Comparison of ENCODE assay signal across 24 cellular contexts in the genomic region with DNA sequence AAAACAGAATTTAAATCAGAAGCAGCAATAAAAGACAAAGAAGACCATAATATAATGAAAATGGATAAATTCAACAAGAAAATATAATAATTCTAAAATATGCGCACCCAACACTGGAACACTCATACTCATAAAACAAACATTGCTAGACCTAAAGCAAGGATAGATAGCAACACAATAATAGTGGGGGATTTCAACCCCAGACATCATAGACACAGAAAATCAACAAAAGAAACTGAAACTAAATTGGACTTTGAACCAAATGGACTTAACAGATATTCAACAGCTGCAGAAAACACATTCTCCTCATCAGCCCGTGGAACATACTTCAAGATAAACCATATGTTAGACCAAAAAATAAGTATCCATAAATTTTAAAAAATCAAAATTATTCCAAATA.
A peak's percentile ranks its signal among the peaks of the same experiment; 100 is the strongest.
DNase-seq lines count a peak whose midpoint lies in the region; ATAC-seq, FAIRE-seq and TF ChIP-seq lines count a peak whose summit lies in the region.
"Had no signal": no experiment of that assay in that cellular context is flagged by ENCODE, and none has a peak within 500 bp of the region (broad histone marks: within the 10 kb centered on the region; RNA-seq: fewer than 3 reads in every experiment).

No MANE protein-coding gene starts in this region.

- no peak for TF ChIP-seq CTCF in Calu3 (IDR thresholded peaks at IDR 0.05; ENCODE audit: unreplicated experiment)
- no peak for TF ChIP-seq CTCF in OCI-LY1 (IDR thresholded peaks at IDR 0.05; ENCODE audit: low read length)
- TF ChIP-seq CTCF in HepG2 (CRISPR knock-in tag; IDR thresholded peaks at IDR 0.05): no peak
- TF ChIP-seq CTCF in omental fat pad (IDR thresholded peaks at IDR 0.05): no peak

- H2AFZ ChIP-seq in OCI-LY1 (ENCODE audit: low read length): peak overlapping the region; percentile 64; the same call in 1 of the 2 replicates
- H2AFZ ChIP-seq in HepG2 (ENCODE audit: low read length): no peak overlapping the region
- H2AFZ ChIP-seq: PC-9 had no signal

- H3K4me3 ChIP-seq in OCI-LY1 (ENCODE audit: low read depth, low read length, poor library complexity, severe bottlenecking) (no peak overlapping the region), HepG2 (replicated peaks in 1 of 3; ENCODE audit: insufficient read depth in 1 of 3, low read depth in 2 of 3, low read length in 3 of 3) (no peak overlapping the region)
- H3K4me3 ChIP-seq: BLaER1, PC-9 had no signal

- H3K4me2 ChIP-seq in OCI-LY1 (ENCODE audit: low read length) (no peak overlapping the region), HepG2 (ENCODE audit: low read depth, low read length) (peak overlapping the region; percentile 23; the same call in 1 of the 2 replicates)
- H3K4me2 ChIP-seq: BLaER1, PC-9 had no signal

- H3K27me3 ChIP-seq in OCI-LY1 (ENCODE audit: insufficient read depth, low read length) (no peaks in the 10 kb centered on the region), HepG2 (ENCODE audit: control insufficient read depth in 1 of 2, insufficient read depth in 2 of 2, low read length in 2 of 2) (no peaks in the 10 kb centered on the region)
- H3K27me3 ChIP-seq: BLaER1 had no signal

- no peaks in the 10 kb centered on the region for H3K79me2 ChIP-seq in OCI-LY1 (ENCODE audit: insufficient read depth, low read length)
- H3K79me2 ChIP-seq in HepG2 (ENCODE audit: insufficient read depth, low read length): no peaks in the 10 kb centered on the region

- no peak overlapping the region for H3K9ac ChIP-seq in OCI-LY1 (ENCODE audit: low read length)
- H3K9ac ChIP-seq in HepG2 (ENCODE audit: insufficient read depth, low read depth, low read length): no peak overlapping the region
- H3K9ac ChIP-seq: BLaER1 had no signal

- peak; percentile 21 for FAIRE-seq in HepG2 (lab: Jason Lieb, UNC)

- DNase-seq in Calu3 (no peak), HepG2 (ENCODE audit: low spot score) (peak; percentile 21), 8988T (no peak), omental fat pad (ENCODE audit: low spot score) (no peak)
- DNase-seq in activated CD4-positive, alpha-beta T cell treated with anti-CD3 and anti-CD28 coated beads for 4 hours: no peak
- DNase-seq: ACHN; CD4-positive, alpha-beta T cell; COR-L47; DMS 273 treated with DMSO at 0.1 percent for 48 hours; GDM1; H7; KG1; NCI-H1417 treated with DMSO at 0.1 percent for 48 hours; NCI-H187; NCI-H446; NCI-H526; PC-9; RPMI8226; SIG-M5; T-helper 1 cell had no signal

- POLR2A ChIA-PET in HepG2 (lab: Yijun Ruan, JAX): no interaction called here

- no TSS peak for BruUV-seq in Calu3 (replicated peaks; lab: Mats Ljungman, UMichigan)
- no TSS peak for BruUV-seq in HepG2 (replicated peaks; lab: Mats Ljungman, UMichigan)

- H3K4me3 Mint-ChIP-seq in Calu3 (ENCODE audit: low read depth, unreplicated experiment): peak overlapping the region; percentile 28
- H3K4me3 Mint-ChIP-seq: CD4-positive, alpha-beta T cell had no signal

- no peak for TF ChIP-seq RAD21 in HepG2 (CRISPR knock-in tag; IDR thresholded peaks at IDR 0.05)

- CTCF ChIA-PET in Calu3 (lab: Charles Lee): no interaction called here
- CTCF ChIA-PET in HepG2 (lab: Yijun Ruan, JAX; ENCODE audit: low intra/inter-chr PET ratio, low total read pairs): no interaction called here

- no peaks in the 10 kb centered on the region for H3K9me2 ChIP-seq in OCI-LY1 (ENCODE audit: low read depth, low read length)

- no peak for TF ChIP-seq POLR2A in HepG2 (IDR thresholded peaks at IDR 0.05; ENCODE audit: insufficient read depth in 1 of 2, low read depth in 2 of 2, low read length in 2 of 2)

- H3K36me3 Mint-ChIP-seq in Calu3 (ENCODE audit: insufficient read depth, unreplicated experiment): no peaks in the 10 kb centered on the region

- peaks cover 4% of the 10 kb centered on the region for H3K9me3 Mint-ChIP-seq in Calu3 (ENCODE audit: low read depth, unreplicated experiment)

- H3K4me1 ChIP-seq in OCI-LY1 (ENCODE audit: insufficient read depth, low read length, severe bottlenecking): no peaks in the 10 kb centered on the region
- H3K4me1 ChIP-seq in HepG2 (ENCODE audit: insufficient read depth, low read length): no peaks in the 10 kb centered on the region
- H3K4me1 ChIP-seq: BLaER1 had no signal

- peaks cover 17% of the 10 kb centered on the region for H3K4me1 Mint-ChIP-seq in Calu3 (ENCODE audit: low read depth, unreplicated experiment)

- intact Hi-C loops in Calu3 (cut with micrococcal nuclease; ENCODE audit: unreplicated experiment): no loop called here
- intact Hi-C loops in HepG2 (cut with micrococcal nuclease; ENCODE audit: unreplicated experiment): no loop called here

- H3K27me3 Mint-ChIP-seq in Calu3 (ENCODE audit: unreplicated experiment): no peaks in the 10 kb centered on the region
- H3K27me3 Mint-ChIP-seq: CD4-positive, alpha-beta T cell had no signal

- 24% methylated on average over 2 of the region's 2 CpGs for WGBS in HepG2 (ENCODE audit: low lambda C conversion rate)

- in situ Hi-C loops in HepG2 (cut with HindIII; ENCODE audit: extremely low pct_ligation_motif_present, low pct_unique_long_range_greater_than_20kb): no loop called here

- H3K27ac ChIP-seq in OCI-LY1 (ENCODE audit: low read depth, low read length, poor library complexity, severe bottlenecking) (no peak overlapping the region), HepG2 (ENCODE audit: extremely low read length, insufficient read depth, low read length) (no peak overlapping the region)
- H3K27ac ChIP-seq: BLaER1, PC-9 had no signal

- H3K27ac Mint-ChIP-seq in Calu3 (ENCODE audit: unreplicated experiment): peak overlapping the region; percentile 77
- H3K27ac Mint-ChIP-seq: CD4-positive, alpha-beta T cell had no signal

- H3K9me3 ChIP-seq in OCI-LY1 (ENCODE audit: low read length): no peaks in the 10 kb centered on the region
- H3K9me3 ChIP-seq in HepG2 (ENCODE audit: low read length): no peaks in the 10 kb centered on the region
- H3K9me3 ChIP-seq: BLaER1 had no signal

- no peak for TF ChIP-seq EP300 in HepG2 (IDR thresholded peaks at IDR 0.05; ENCODE audit: low read depth in 2 of 2, low read length in 2 of 2)
- no peak for TF ChIP-seq EP300 in HepG2 (CRISPR knock-in tag; IDR thresholded peaks at IDR 0.05; ENCODE audit: borderline replicate concordance)

- peak; percentile 60 for ATAC-seq in GM18870 (IDR thresholded peaks at IDR 0.05; ENCODE audit: unreplicated experiment)
- no peak; the same call in 2 of the 3 replicates for ATAC-seq in HepG2
- ATAC-seq in HG03354 (IDR thresholded peaks at IDR 0.05; ENCODE audit: poor library complexity, severe bottlenecking, unreplicated experiment): no peak
- no peak for ATAC-seq in omental fat pad (ENCODE audit: low FRiP score)

- H3K36me3 ChIP-seq in OCI-LY1 (ENCODE audit: insufficient read depth, low read length) (no peaks in the 10 kb centered on the region), HepG2 (replicated peaks in 1 of 2; ENCODE audit: control insufficient read depth in 1 of 2, insufficient read depth in 2 of 2, low read length in 2 of 2) (no peaks in the 10 kb centered on the region)
- H3K36me3 ChIP-seq: BLaER1 had no signal

- no peaks in the 10 kb centered on the region for H4K20me1 ChIP-seq in OCI-LY1 (ENCODE audit: insufficient read depth, low read length)
- H4K20me1 ChIP-seq in HepG2 (ENCODE audit: insufficient read depth, low read length): no peaks in the 10 kb centered on the region
- H4K20me1 ChIP-seq: BLaER1 had no signal

- H3F3A ChIP-seq in OCI-LY1 (ENCODE audit: insufficient read depth, low read length): no peaks in the 10 kb centered on the region

TF ChIP-seq in HepG2, 621 proteins besides CTCF, POLR2A, EP300 and RAD21:
- TF ChIP-seq ZFP41 (CRISPR knock-in tag; IDR thresholded peaks at IDR 0.05; ENCODE audit: borderline replicate concordance) (no peak), IRF2 (CRISPR knock-in tag; IDR thresholded peaks at IDR 0.05) (peak; percentile 50; the same call in 1 of the 2 replicates), ZNF749 (CRISPR knock-in tag; IDR thresholded peaks at IDR 0.05; ENCODE audit: borderline replicate concordance) (no peak), NCOR1 (IDR thresholded peaks at IDR 0.05; ENCODE audit: borderline replicate concordance, low read length) (0 out of 2 replicates have a peak, but pooled peaks have one; percentile 37), HNF4A (CRISPR knock-in tag; IDR thresholded peaks at IDR 0.05) (peak; percentile 55)
- TF ChIP-seq, protein P1, sequence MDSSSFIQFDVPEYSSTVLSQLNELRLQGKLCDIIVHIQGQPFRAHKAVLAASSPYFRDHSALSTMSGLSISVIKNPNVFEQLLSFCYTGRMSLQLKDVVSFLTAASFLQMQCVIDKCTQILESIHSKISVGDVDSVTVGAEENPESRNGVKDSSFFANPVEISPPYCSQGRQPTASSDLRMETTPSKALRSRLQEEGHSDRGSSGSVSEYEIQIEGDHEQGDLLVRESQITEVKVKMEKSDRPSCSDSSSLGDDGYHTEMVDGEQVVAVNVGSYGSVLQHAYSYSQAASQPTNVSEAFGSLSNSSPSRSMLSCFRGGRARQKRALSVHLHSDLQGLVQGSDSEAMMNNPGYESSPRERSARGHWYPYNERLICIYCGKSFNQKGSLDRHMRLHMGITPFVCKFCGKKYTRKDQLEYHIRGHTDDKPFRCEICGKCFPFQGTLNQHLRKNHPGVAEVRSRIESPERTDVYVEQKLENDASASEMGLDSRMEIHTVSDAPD (CRISPR knock-in tag; IDR thresholded peaks at IDR 0.05): no peak
